Comparison of ENCODE assay signal across 11 cellular contexts in the genomic region with DNA sequence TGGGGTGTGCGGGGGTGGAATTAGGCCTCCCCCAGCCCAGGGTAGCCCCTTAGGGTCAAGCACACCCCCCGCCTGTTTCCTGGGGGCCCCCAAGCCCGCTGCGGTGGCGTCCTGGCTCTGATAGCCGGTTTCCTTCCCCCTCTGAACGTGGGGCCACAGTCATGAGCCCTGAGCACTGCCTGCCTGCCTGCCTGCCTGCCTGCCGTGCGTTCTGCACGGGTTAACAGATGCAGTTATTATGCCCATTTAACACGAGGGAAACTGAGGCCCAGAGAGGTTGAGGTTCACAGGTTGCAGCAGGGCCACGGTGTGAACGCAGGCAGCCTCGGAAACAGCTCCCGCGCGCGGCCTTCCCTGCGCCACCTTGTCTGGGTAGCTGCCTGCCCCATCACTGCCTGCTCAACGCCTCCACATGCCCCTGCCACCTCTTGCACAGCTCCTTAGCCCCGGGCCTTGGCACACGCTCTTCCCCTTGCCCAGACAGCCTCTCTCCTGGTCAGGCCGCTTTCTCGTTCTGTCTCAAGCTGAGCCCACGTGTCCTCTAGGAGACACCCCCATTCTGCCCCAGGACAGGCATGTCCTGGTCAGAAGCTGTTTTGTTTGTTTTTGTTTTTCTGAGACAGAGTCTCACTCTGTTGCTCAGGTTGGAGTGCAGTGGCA. TPM values are rescaled to one million over a fixed set of nuclear protein-coding genes. Genes with fewer than 3 reads are reported as not detected.
DNase-seq lines count a peak whose midpoint lies in the region; ATAC-seq and TF ChIP-seq lines count a peak whose summit lies in the region.
"Had no signal": no experiment of that assay in that cellular context is flagged by ENCODE, and none has a peak within 500 bp of the region (broad histone marks: within the 10 kb centered on the region; RNA-seq: fewer than 3 reads in every experiment).

No MANE protein-coding gene starts in this region.

- no peaks in the 10 kb centered on the region for H3K36me3 Mint-ChIP-seq in IgD-negative memory B cell
- H3K36me3 Mint-ChIP-seq in brain = peaks cover 11% of the 10 kb centered on the region
- no peaks in the 10 kb centered on the region for H3K36me3 Mint-ChIP-seq in naive B cell

- H3K4me1 ChIP-seq in BLaER1 treated with 17β-estradiol and CSF1 and Interleukin-3, amounts not matched to agents 10 nM and 100 nM = peaks cover 52 to 74% (median 66%) of the 10 kb centered on the region in 10 experiments

- H3K27me3 Mint-ChIP-seq in IgD-negative memory B cell (peaks cover 11% of the 10 kb centered on the region), brain (peaks cover 4% of the 10 kb centered on the region), naive B cell (peaks cover 0 to 13% (median 8%) of the 10 kb centered on the region in 3 donors)

- H3K27ac Mint-ChIP-seq in IgD-negative memory B cell (peak overlapping the region; percentile 26 to 56 (median 33)), brain (peak overlapping the region; percentile 79 to 90 (median 80)), naive B cell (peak overlapping the region in 3 of 6 donors; percentile 39 to 66 (median 56))

- peak overlapping the region; percentile 44 to 90 (median 64) for H3K4me3 Mint-ChIP-seq in IgD-negative memory B cell
- H3K4me3 Mint-ChIP-seq in brain = peak overlapping the region; percentile 75 to 85 (median 80)
- H3K4me3 Mint-ChIP-seq in naive B cell = peak overlapping the region in 7 of 8 donors; percentile 51 to 89 (median 73)

- H3K27me3 ChIP-seq in BLaER1 treated with 17β-estradiol and CSF1 and Interleukin-3, amounts not matched to agents 10 nM and 100 nM = no peaks in the 10 kb centered on the region
- H3K27me3 ChIP-seq: SJSA1 had no signal

- peak overlapping the region; percentile 93 to 100 (median 97) for H3K4me2 ChIP-seq in BLaER1 treated with 17β-estradiol and CSF1 and Interleukin-3, amounts not matched to agents 10 nM and 100 nM

- H3K9me3 Mint-ChIP-seq in IgD-negative memory B cell (no peaks in the 10 kb centered on the region), brain (peaks cover 0 to 8% (median 0%) of the 10 kb centered on the region in 5 experiments), naive B cell (no peaks in the 10 kb centered on the region)

- peak overlapping the region in 3 of 10 experiments; percentile 25 to 39 (median 26); a peak in 3 of 20 replicates for H3K4me3 ChIP-seq in BLaER1 treated with 17β-estradiol and CSF1 and Interleukin-3, amounts not matched to agents 10 nM and 100 nM

- no peaks in the 10 kb centered on the region for H3K9me3 ChIP-seq in BLaER1 treated with 17β-estradiol and CSF1 and Interleukin-3, amounts not matched to agents 10 nM and 100 nM (replicated peaks in 1 of 11)
- H3K9me3 ChIP-seq: SJSA1 had no signal

- DNase-seq in naive B cell = no peak
- DNase-seq in NK-92 treated with Interleukin-12 subunit alpha and Interleukin-12 subunit beta, amount 100 ng/mL, for 24 hours (lab: John Stamatoyannopoulos, UW) = no peak
- DNase-seq in cerebellar cortex (ENCODE audit: low spot score) = no peak
- DNase-seq in NCI-H2107 (lab: John Stamatoyannopoulos, UW) = no peak
- DNase-seq: COR-L47 had no signal

- peaks cover 0 to 17% (median 0%) of the 10 kb centered on the region in 11 experiments; a peak in 5 of 22 replicates for H3K36me3 ChIP-seq in BLaER1 treated with 17β-estradiol and CSF1 and Interleukin-3, amounts not matched to agents 10 nM and 100 nM

- H3K4me1 Mint-ChIP-seq in IgD-negative memory B cell (peaks cover 7 to 9% (median 8%) of the 10 kb centered on the region in 3 donors), brain (peaks cover 24% of the 10 kb centered on the region), naive B cell (peaks cover 16 to 22% (median 21%) of the 10 kb centered on the region in 3 donors)

- peaks cover 0 to 30% (median 15%) of the 10 kb centered on the region in 11 experiments; a peak in 12 of 22 replicates for H4K20me1 ChIP-seq in BLaER1 treated with 17β-estradiol and CSF1 and Interleukin-3, amounts not matched to agents 10 nM and 100 nM

- H3K27ac ChIP-seq in BLaER1 treated with 17β-estradiol and CSF1 and Interleukin-3, amounts not matched to agents 10 nM and 100 nM = 0 out of 22 replicates have a peak overlapping the region, but pooled peaks of 2 of the 11 experiments have one; percentile 4 to 18
- H3K27ac ChIP-seq: SJSA1 had no signal

- peak overlapping the region in 10 of 11 experiments; percentile 1 to 83 (median 70); a peak in 13 of 22 replicates for H3K9ac ChIP-seq in BLaER1 treated with 17β-estradiol and CSF1 and Interleukin-3, amounts not matched to agents 10 nM and 100 nM

- no peak for TF ChIP-seq CTCF in brain (conservative IDR thresholded peaks at IDR 0.05)

- no peak for ATAC-seq in naive B cell (ENCODE audit: low read depth in 2 of 2)
- no peak for ATAC-seq in GM19395 (IDR thresholded peaks at IDR 0.05; ENCODE audit: unreplicated experiment)
- ATAC-seq: GM12878 had no signal

RNA-seq across cellular contexts. Expression of gene GAMT, which starts 1.2 kb away (rescaled TPM):
- polyA plus RNA-seq in IgD-negative memory B cell (14.3 TPM), brain (ENCODE audit: insufficient read depth, low read depth, low replicate concordance) (146 TPM), naive B cell (ENCODE audit: low read depth in 6 of 6) (10 to 100 TPM; 14.4 to 24.6 (median 15.7) TPM)

RNA-seq across cellular contexts. Expression of gene DAZAP1, which starts 4.8 kb away (rescaled TPM):
- polyA plus RNA-seq in IgD-negative memory B cell (7.2 TPM), brain (ENCODE audit: insufficient read depth, low read depth, low replicate concordance) (81.4 TPM), naive B cell (ENCODE audit: low read depth in 6 of 6) (1 to 10 TPM; 3.6 to 7.5 (median 6.2) TPM)

RNA-seq across cellular contexts. Expression of gene NDUFS7, which starts 18.8 kb away (rescaled TPM):
- polyA plus RNA-seq in IgD-negative memory B cell (233 TPM), brain (ENCODE audit: insufficient read depth, low read depth, low replicate concordance) (275 TPM), naive B cell (ENCODE audit: low read depth in 6 of 6) (100 to 1,000 TPM; 201 to 230 (median 209) TPM)

RNA-seq across cellular contexts. Expression of gene RPS15, which starts 35.7 kb away (rescaled TPM):
- polyA plus RNA-seq in IgD-negative memory B cell (3,226 TPM), brain (ENCODE audit: insufficient read depth, low read depth, low replicate concordance) (3,425 TPM), naive B cell (ENCODE audit: low read depth in 6 of 6) (1,000 to 10,000 TPM; 2,496 to 3,315 (median 3,022) TPM)

RNA-seq across cellular contexts. Expression of gene APC2, which starts 47.4 kb away (rescaled TPM):
- polyA plus RNA-seq in IgD-negative memory B cell (0.16 TPM), brain (ENCODE audit: insufficient read depth, low read depth, low replicate concordance) (69.7 TPM), naive B cell (ENCODE audit: low read depth in 6 of 6) (under 1 TPM in 1 of 6 donors, not detected in 5; 0.03 TPM)
